Comparison of ENCODE assay signal across 9 cellular contexts in genomic region chr6:7147051-7147671, GRCh38. TPM values are rescaled to one million over a fixed set of nuclear protein-coding genes. Genes with fewer than 3 reads are reported as not detected.
DNase-seq lines count a peak whose midpoint lies in the region; ATAC-seq and TF ChIP-seq lines count a peak whose summit lies in the region.
"Had no signal": no experiment of that assay in that cellular context is flagged by ENCODE, and none has a peak within 500 bp of the region (broad histone marks: within the 10 kb centered on the region; RNA-seq: fewer than 3 reads in every experiment).

No MANE protein-coding gene starts in this region.

- peak overlapping the region in 1 of 2 experiments; percentile 17 for H3K23ac ChIP-seq in mesenchymal stem cell (ENCODE audit: low read length in 2 of 2)

- intact Hi-C loops in vagina (cut with DNase I) = no loop called here

- H4K91ac ChIP-seq in mesenchymal stem cell (ENCODE audit: low read length) = no peak overlapping the region

- peak overlapping the region in 1 of 2 experiments; percentile 71 for H3K14ac ChIP-seq in mesenchymal stem cell (ENCODE audit: low read length in 2 of 2)

- H3K27me3 Mint-ChIP-seq in stimulated activated naive CD8-positive, alpha-beta T cell treated with anti-CD3 and anti-CD28 coated beads, Interleukin-15, Interleukin-2, amounts not matched to agents 100 ng/mL and 50 ng/mL, for 24 hours = no peaks in the 10 kb centered on the region
- peaks cover 2% of the 10 kb centered on the region for H3K27me3 Mint-ChIP-seq in activated naive CD8-positive, alpha-beta T cell treated with anti-CD3 and anti-CD28 coated beads, Interleukin-2, amount 10 ng/mL, durations not matched to agents 7 days and 5 days

- no peak for DNase-seq in stimulated activated naive CD8-positive, alpha-beta T cell treated with anti-CD3 and anti-CD28 coated beads, Interleukin-15, Interleukin-2, amounts not matched to agents 100 U/mL and 50 U/mL, for 24 hours
- no peak for DNase-seq in activated naive CD8-positive, alpha-beta T cell treated with anti-CD3 and anti-CD28 coated beads, Interleukin-2, amount 10 ng/mL, durations not matched to agents 7 days and 5 days
- DNase-seq in mesenchymal stem cell (no peak), vagina (ENCODE audit: extremely low spot score in 2 of 2) (no peak), AG20443 (ENCODE audit: low spot score) (no peak), SW480 (ENCODE audit: low spot score) (no peak), SW 1271 (lab: John Stamatoyannopoulos, UW) (no peak)
- DNase-seq: stimulated activated CD4-positive, alpha-beta T cell treated with anti-CD3 and anti-CD28 coated beads, Interleukin-1b, Interleukin-23, amount 100 ng/mL, for 48 hours had no signal

- H3K79me1 ChIP-seq in mesenchymal stem cell (replicated peaks; ENCODE audit: low read length, poor library complexity, severe bottlenecking) = peaks cover 5% of the 10 kb centered on the region

- peak overlapping the region; percentile 68 for H3K4me3 Mint-ChIP-seq in stimulated activated naive CD8-positive, alpha-beta T cell treated with anti-CD3 and anti-CD28 coated beads, Interleukin-15, Interleukin-2, amounts not matched to agents 100 ng/mL and 50 ng/mL, for 24 hours
- H3K4me3 Mint-ChIP-seq in activated naive CD8-positive, alpha-beta T cell treated with anti-CD3 and anti-CD28 coated beads, Interleukin-2, amount 10 ng/mL, durations not matched to agents 7 days and 5 days = peak overlapping the region; percentile 81

- H3K4me2 ChIP-seq in mesenchymal stem cell (ENCODE audit: low read length, poor library complexity, severe bottlenecking) = peak overlapping the region; percentile 62

- no peak overlapping the region for H2AFZ ChIP-seq in mesenchymal stem cell (ENCODE audit: low read depth, low read length)

- no peak for TF ChIP-seq POLR2A in vagina (IDR thresholded peaks at IDR 0.05)

- peak overlapping the region; percentile 19 to 68 for H3K18ac ChIP-seq in mesenchymal stem cell (ENCODE audit: low read depth in 1 of 2, low read length in 2 of 2)

- no peaks in the 10 kb centered on the region for H3K27me3 ChIP-seq in mesenchymal stem cell (ENCODE audit: control insufficient read depth in 1 of 2, insufficient read depth in 1 of 2, low read length in 2 of 2)
- no peaks in the 10 kb centered on the region for H3K27me3 ChIP-seq in vagina

- no peak for TF ChIP-seq CTCF in vagina (IDR thresholded peaks at IDR 0.05)

- no peaks in the 10 kb centered on the region for H3K9me3 Mint-ChIP-seq in stimulated activated naive CD8-positive, alpha-beta T cell treated with anti-CD3 and anti-CD28 coated beads, Interleukin-15, Interleukin-2, amounts not matched to agents 100 ng/mL and 50 ng/mL, for 24 hours
- H3K9me3 Mint-ChIP-seq in activated naive CD8-positive, alpha-beta T cell treated with anti-CD3 and anti-CD28 coated beads, Interleukin-2, amount 10 ng/mL, durations not matched to agents 7 days and 5 days = no peaks in the 10 kb centered on the region

- H3K4me1 ChIP-seq in mesenchymal stem cell (ENCODE audit: control insufficient read depth, insufficient read depth, low read depth, low read length) (peaks cover 26% of the 10 kb centered on the region), vagina (peaks cover 68% of the 10 kb centered on the region)

- peaks cover 0 to 4% of the 10 kb centered on the region in 2 experiments for H3K36me3 ChIP-seq in mesenchymal stem cell (ENCODE audit: control insufficient read depth in 1 of 2, insufficient read depth in 2 of 2, low read depth in 1 of 2, low read length in 2 of 2)
- no peaks in the 10 kb centered on the region for H3K36me3 ChIP-seq in vagina

- H3K27ac Mint-ChIP-seq in stimulated activated naive CD8-positive, alpha-beta T cell treated with anti-CD3 and anti-CD28 coated beads, Interleukin-15, Interleukin-2, amounts not matched to agents 100 ng/mL and 50 ng/mL, for 24 hours = peak overlapping the region; percentile 98
- peak overlapping the region; percentile 92 for H3K27ac Mint-ChIP-seq in activated naive CD8-positive, alpha-beta T cell treated with anti-CD3 and anti-CD28 coated beads, Interleukin-2, amount 10 ng/mL, durations not matched to agents 7 days and 5 days

- H3K36me3 Mint-ChIP-seq in stimulated activated naive CD8-positive, alpha-beta T cell treated with anti-CD3 and anti-CD28 coated beads, Interleukin-15, Interleukin-2, amounts not matched to agents 100 ng/mL and 50 ng/mL, for 24 hours (ENCODE audit: low read depth) = peaks cover 4% of the 10 kb centered on the region
- H3K36me3 Mint-ChIP-seq in activated naive CD8-positive, alpha-beta T cell treated with anti-CD3 and anti-CD28 coated beads, Interleukin-2, amount 10 ng/mL, durations not matched to agents 7 days and 5 days = peaks cover 8% of the 10 kb centered on the region

- H3K9me3 ChIP-seq in mesenchymal stem cell (ENCODE audit: control insufficient read depth, low read length) = no peaks in the 10 kb centered on the region
- H3K9me3 ChIP-seq in vagina = no peaks in the 10 kb centered on the region

- no peak for ATAC-seq in stimulated activated naive CD8-positive, alpha-beta T cell treated with anti-CD3 and anti-CD28 coated beads, Interleukin-15, Interleukin-2, amounts not matched to agents 100 U/mL and 50 U/mL, for 24 hours
- ATAC-seq in activated naive CD8-positive, alpha-beta T cell treated with anti-CD3 and anti-CD28 coated beads, Interleukin-2, amount 10 ng/mL, durations not matched to agents 7 days and 5 days (ENCODE audit: low read depth) = no peak

- POLR2A ChIA-PET in activated naive CD8-positive, alpha-beta T cell treated with anti-CD3 and anti-CD28 coated beads, Interleukin-2, amount 10 ng/mL, durations not matched to agents 7 days and 5 days (lab: Charles Lee) = interaction anchor here (0.7 to 1.8 kb wide), 6 partner anchors 9 to 447 kb away, joined by 3 to 12 read pairs (median 5); no protein-coding TSS in a partner anchor

- H2BK120ac ChIP-seq in mesenchymal stem cell (ENCODE audit: low read depth, low read length) = no peak overlapping the region

- H3K4me1 Mint-ChIP-seq in stimulated activated naive CD8-positive, alpha-beta T cell treated with anti-CD3 and anti-CD28 coated beads, Interleukin-15, Interleukin-2, amounts not matched to agents 100 ng/mL and 50 ng/mL, for 24 hours (ENCODE audit: low read depth) = peaks cover 92% of the 10 kb centered on the region
- H3K4me1 Mint-ChIP-seq in activated naive CD8-positive, alpha-beta T cell treated with anti-CD3 and anti-CD28 coated beads, Interleukin-2, amount 10 ng/mL, durations not matched to agents 7 days and 5 days = peaks cover 47% of the 10 kb centered on the region

- H2BK5ac ChIP-seq in mesenchymal stem cell (ENCODE audit: low read depth, low read length, poor library complexity, severe bottlenecking) = peak overlapping the region; percentile 86

- no peak overlapping the region for H4K8ac ChIP-seq in mesenchymal stem cell (ENCODE audit: low read length)

- H2BK12ac ChIP-seq in mesenchymal stem cell (ENCODE audit: low read length in 2 of 2) = peak overlapping the region; percentile 64 to 69

- peak overlapping the region; percentile 85 for H2AK5ac ChIP-seq in mesenchymal stem cell (ENCODE audit: low read length, severe bottlenecking)

- H3K27ac ChIP-seq in mesenchymal stem cell (ENCODE audit: low read length, poor library complexity, severe bottlenecking) (peak overlapping the region; percentile 92), vagina (peak overlapping the region; percentile 82)

- peak overlapping the region; percentile 61 to 96 for H3K4ac ChIP-seq in mesenchymal stem cell (ENCODE audit: low read depth in 1 of 2, low read length in 2 of 2)

- H3K4me3 ChIP-seq in mesenchymal stem cell (ENCODE audit: insufficient read depth in 1 of 2, low read depth in 1 of 2, low read length in 2 of 2) (peak overlapping the region in 1 of 2 experiments; percentile 16), vagina (no peak overlapping the region)

- WGBS in mesenchymal stem cell = 72% methylated on average over 2 of the region's 7 CpGs

- H2BK15ac ChIP-seq in mesenchymal stem cell (ENCODE audit: low read depth, poor library complexity, severe bottlenecking) = no peak overlapping the region

- H3K9ac ChIP-seq in mesenchymal stem cell (ENCODE audit: low read length) = peak overlapping the region; percentile 74

RNA-seq across cellular contexts. Expression of gene RREB1, which starts 39.4 kb away (rescaled TPM):
- 10 to 100 TPM; 37.0 to 39.1 TPM for total RNA-seq in activated naive CD8-positive, alpha-beta T cell treated with anti-CD3 and anti-CD28 coated beads, Interleukin-2, amount 10 ng/mL, durations not matched to agents 7 days and 5 days
- 12.3 TPM for polyA plus RNA-seq in mesenchymal stem cell (2013, experiment 1 of 2)
- 11.2 TPM for polyA plus RNA-seq in mesenchymal stem cell (2013, experiment 2 of 2)
- total RNA-seq in vagina = 57.2 TPM
